In genomic region chrX:137575596-137576255, GRCh38 we compare ENCODE assay signal across 26 cellular contexts. TPM values are rescaled to one million over a fixed set of nuclear protein-coding genes. Genes with fewer than 3 reads are reported as not detected.
"Had no signal": no experiment of that assay in that cellular context is flagged by ENCODE, and none has a peak within 500 bp of the region (broad histone marks: within the 10 kb centered on the region; RNA-seq: fewer than 3 reads in every experiment).

No MANE protein-coding gene starts in this region.

- H3K4me3 ChIP-seq: breast epithelium, coronary artery, esophagus muscularis mucosa, gastroesophageal sphincter, heart right ventricle, lower lobe of right lung, right atrium auricular region had no signal

- H3K27ac ChIP-seq: breast epithelium, coronary artery, esophagus muscularis mucosa, gastroesophageal sphincter, heart right ventricle, lower lobe of right lung, right atrium auricular region had no signal

- DNase-seq: activated CD4-positive, alpha-beta T cell treated with anti-CD3 and anti-CD28 coated beads, Interleukin-2, amount 10 ng/mL, durations not matched to agents 7 days and 5 days; activated CD8-positive, alpha-beta memory T cell treated with anti-CD3 and anti-CD28 coated beads, Interleukin-2, amount 50 U/mL, for 4 hours; activated CD8-positive, alpha-beta T cell treated with anti-CD3 and anti-CD28 coated beads, Interleukin-2, amount 10 ng/mL, durations not matched to agents 7 days and 5 days; activated naive CD4-positive, alpha-beta T cell treated with anti-CD3 and anti-CD28 coated beads, Interleukin-2, amount 10 ng/mL, durations not matched to agents 7 days and 5 days; activated naive CD8-positive, alpha-beta T cell treated with anti-CD3 and anti-CD28 coated beads, Interleukin-2, amount 50 U/mL, for 24 hours; activated T-cell treated with anti-CD3 and anti-CD28 coated beads, Interleukin-2, amount 50 U/mL, for 4 hours; aorta; effector CD4-positive, alpha-beta T cell; heart right ventricle; lower lobe of right lung; natural killer cell; occipital lobe; stimulated activated CD4-positive, alpha-beta T cell treated with anti-CD3 and anti-CD28 coated beads, Interleukin-12 subunit alpha, Interleukin-12 subunit beta, amount 100 ng/mL, for 4 hours; stimulated activated CD4-positive, alpha-beta T cell treated with anti-CD3 and anti-CD28 coated beads, Interleukin-1b, Interleukin-23, amount 100 ng/mL, for 48 hours; stimulated activated CD8-positive, alpha-beta memory T cell treated with anti-CD3 and anti-CD28 coated beads, Interleukin-4, amount 100 ng/mL, for 48 hours; stimulated activated naive CD4-positive, alpha-beta T cell; T-helper 1 cell; T1000 had no signal

- H3K9me3 ChIP-seq: breast epithelium, esophagus muscularis mucosa, gastroesophageal sphincter, heart right ventricle, lower lobe of right lung, right atrium auricular region had no signal

- H3K4me1 ChIP-seq: breast epithelium, heart right ventricle, lower lobe of right lung, right atrium auricular region had no signal

- H3K36me3 ChIP-seq: breast epithelium, esophagus muscularis mucosa, gastroesophageal sphincter, heart right ventricle, lower lobe of right lung, right atrium auricular region had no signal

RNA-seq across cellular contexts. Expression of gene ZIC3, which starts 9.8 kb away (rescaled TPM):
- total RNA-seq: activated CD4-positive, alpha-beta T cell treated with anti-CD3 and anti-CD28 coated beads, Interleukin-2, amount 10 ng/mL, durations not matched to agents 7 days and 5 days; activated CD8-positive, alpha-beta T cell treated with anti-CD3 and anti-CD28 coated beads, Interleukin-2, amount 10 ng/mL, durations not matched to agents 7 days and 5 days; activated T-cell treated with anti-CD3 and anti-CD28 coated beads, Interleukin-2, amount 50 U/mL, for 4 hours; aorta; breast epithelium; esophagus muscularis mucosa; gastroesophageal sphincter; heart right ventricle; lower lobe of right lung; natural killer cell; posterior vena cava; right atrium auricular region; ureter had no signal
- polyA plus RNA-seq: heart right ventricle, keratinocyte had no signal
